In the genomic region with DNA sequence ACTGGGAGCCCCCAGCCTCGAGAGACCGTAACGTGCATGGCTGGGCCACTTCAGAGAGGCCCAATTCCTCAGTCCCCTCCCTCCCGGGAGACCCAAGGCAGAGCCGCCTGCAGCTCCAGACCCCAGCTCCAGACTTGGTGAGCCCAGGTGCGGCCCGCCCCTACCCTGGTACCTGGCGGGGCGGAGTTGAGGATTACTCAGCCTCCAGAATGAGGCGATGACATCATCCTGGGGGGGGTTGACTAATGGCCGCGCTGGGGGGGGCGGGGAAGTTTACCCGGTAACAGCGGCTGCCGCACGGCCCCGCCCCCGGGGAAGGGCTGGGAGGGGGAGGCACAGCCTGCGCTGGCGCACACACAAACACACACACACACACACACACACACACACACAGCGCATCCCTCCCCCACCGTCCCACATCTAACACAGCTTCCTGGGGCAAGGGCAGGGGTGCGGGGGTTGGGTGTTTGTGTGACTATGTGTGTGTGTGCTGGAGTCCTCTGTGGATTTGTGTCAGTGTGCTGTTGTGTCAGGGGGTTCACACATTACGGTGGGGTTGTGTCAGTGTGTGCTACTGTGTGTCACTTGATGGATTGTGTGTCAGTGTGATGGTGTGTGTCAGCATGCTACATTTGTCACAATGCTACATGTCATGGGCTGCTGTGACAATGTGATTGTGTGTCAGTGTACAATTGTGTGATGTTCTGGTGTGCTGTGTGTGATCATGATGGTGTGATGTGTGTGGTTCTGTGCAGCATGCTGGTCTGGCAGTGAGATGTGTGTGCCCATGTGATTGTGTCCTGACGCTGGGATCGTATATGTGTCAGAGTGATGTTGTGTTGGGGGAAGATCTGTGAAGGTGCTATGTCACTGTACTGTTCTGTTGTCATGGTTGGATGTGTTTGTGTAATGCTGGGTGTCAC, we compare ENCODE assay signal across 1 cellular context.
A peak's percentile ranks its signal among the peaks of the same experiment; 100 is the strongest.
TF ChIP-seq lines count a peak whose summit lies in the region.

No MANE protein-coding gene starts in this region.

TF ChIP-seq in HepG2, 621 proteins besides CTCF, POLR2A, EP300 and RAD21 (continued from another document and continues in another):
- TF ChIP-seq, protein P1, sequence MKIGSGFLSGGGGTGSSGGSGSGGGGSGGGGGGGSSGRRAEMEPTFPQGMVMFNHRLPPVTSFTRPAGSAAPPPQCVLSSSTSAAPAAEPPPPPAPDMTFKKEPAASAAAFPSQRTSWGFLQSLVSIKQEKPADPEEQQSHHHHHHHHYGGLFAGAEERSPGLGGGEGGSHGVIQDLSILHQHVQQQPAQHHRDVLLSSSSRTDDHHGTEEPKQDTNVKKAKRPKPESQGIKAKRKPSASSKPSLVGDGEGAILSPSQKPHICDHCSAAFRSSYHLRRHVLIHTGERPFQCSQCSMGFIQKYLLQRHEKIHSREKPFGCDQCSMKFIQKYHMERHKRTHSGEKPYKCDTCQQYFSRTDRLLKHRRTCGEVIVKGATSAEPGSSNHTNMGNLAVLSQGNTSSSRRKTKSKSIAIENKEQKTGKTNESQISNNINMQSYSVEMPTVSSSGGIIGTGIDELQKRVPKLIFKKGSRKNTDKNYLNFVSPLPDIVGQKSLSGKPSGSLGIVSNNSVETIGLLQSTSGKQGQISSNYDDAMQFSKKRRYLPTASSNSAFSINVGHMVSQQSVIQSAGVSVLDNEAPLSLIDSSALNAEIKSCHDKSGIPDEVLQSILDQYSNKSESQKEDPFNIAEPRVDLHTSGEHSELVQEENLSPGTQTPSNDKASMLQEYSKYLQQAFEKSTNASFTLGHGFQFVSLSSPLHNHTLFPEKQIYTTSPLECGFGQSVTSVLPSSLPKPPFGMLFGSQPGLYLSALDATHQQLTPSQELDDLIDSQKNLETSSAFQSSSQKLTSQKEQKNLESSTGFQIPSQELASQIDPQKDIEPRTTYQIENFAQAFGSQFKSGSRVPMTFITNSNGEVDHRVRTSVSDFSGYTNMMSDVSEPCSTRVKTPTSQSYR (CRISPR knock-in tag; IDR thresholded peaks at IDR 0.05; ENCODE audit: borderline replicate concordance): peak; percentile 84
- no peak for TF ChIP-seq ZNF143 (CRISPR knock-in tag; IDR thresholded peaks at IDR 0.05)
- TF ChIP-seq, protein P2, sequence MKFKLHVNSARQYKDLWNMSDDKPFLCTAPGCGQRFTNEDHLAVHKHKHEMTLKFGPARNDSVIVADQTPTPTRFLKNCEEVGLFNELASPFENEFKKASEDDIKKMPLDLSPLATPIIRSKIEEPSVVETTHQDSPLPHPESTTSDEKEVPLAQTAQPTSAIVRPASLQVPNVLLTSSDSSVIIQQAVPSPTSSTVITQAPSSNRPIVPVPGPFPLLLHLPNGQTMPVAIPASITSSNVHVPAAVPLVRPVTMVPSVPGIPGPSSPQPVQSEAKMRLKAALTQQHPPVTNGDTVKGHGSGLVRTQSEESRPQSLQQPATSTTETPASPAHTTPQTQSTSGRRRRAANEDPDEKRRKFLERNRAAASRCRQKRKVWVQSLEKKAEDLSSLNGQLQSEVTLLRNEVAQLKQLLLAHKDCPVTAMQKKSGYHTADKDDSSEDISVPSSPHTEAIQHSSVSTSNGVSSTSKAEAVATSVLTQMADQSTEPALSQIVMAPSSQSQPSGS (CRISPR knock-in tag; IDR thresholded peaks at IDR 0.05): peak; percentile 91
- peak; percentile 34; the same call in 1 of the 2 replicates for TF ChIP-seq ZFX (CRISPR knock-in tag; IDR thresholded peaks at IDR 0.05; ENCODE audit: low read depth)
- TF ChIP-seq, protein P3, sequence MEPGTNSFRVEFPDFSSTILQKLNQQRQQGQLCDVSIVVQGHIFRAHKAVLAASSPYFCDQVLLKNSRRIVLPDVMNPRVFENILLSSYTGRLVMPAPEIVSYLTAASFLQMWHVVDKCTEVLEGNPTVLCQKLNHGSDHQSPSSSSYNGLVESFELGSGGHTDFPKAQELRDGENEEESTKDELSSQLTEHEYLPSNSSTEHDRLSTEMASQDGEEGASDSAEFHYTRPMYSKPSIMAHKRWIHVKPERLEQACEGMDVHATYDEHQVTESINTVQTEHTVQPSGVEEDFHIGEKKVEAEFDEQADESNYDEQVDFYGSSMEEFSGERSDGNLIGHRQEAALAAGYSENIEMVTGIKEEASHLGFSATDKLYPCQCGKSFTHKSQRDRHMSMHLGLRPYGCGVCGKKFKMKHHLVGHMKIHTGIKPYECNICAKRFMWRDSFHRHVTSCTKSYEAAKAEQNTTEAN (CRISPR knock-in tag; conservative IDR thresholded peaks at IDR 0.05): 0 out of 2 replicates have a peak, but pooled peaks have one; percentile 24
- TF ChIP-seq HOXA7 (CRISPR knock-in tag; IDR thresholded peaks at IDR 0.05): peak; percentile 74; the same call in 1 of the 2 replicates
- 0 out of 2 replicates have a peak, but pooled peaks have one; percentile 24 for TF ChIP-seq AHR (CRISPR knock-in tag; IDR thresholded peaks at IDR 0.05)
- TF ChIP-seq MAZ (IDR thresholded peaks at IDR 0.05; ENCODE audit: borderline replicate concordance, low read depth, low read length): no peak; the same call in 1 of the 2 replicates
- peak; percentile 78; the same call in 1 of the 2 replicates for TF ChIP-seq MAZ (CRISPR knock-in tag; IDR thresholded peaks at IDR 0.05; ENCODE audit: low read depth)
- TF ChIP-seq, protein P4, sequence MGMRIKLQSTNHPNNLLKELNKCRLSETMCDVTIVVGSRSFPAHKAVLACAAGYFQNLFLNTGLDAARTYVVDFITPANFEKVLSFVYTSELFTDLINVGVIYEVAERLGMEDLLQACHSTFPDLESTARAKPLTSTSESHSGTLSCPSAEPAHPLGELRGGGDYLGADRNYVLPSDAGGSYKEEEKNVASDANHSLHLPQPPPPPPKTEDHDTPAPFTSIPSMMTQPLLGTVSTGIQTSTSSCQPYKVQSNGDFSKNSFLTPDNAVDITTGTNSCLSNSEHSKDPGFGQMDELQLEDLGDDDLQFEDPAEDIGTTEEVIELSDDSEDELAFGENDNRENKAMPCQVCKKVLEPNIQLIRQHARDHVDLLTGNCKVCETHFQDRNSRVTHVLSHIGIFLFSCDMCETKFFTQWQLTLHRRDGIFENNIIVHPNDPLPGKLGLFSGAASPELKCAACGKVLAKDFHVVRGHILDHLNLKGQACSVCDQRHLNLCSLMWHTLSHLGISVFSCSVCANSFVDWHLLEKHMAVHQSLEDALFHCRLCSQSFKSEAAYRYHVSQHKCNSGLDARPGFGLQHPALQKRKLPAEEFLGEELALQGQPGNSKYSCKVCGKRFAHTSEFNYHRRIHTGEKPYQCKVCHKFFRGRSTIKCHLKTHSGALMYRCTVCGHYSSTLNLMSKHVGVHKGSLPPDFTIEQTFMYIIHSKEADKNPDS (CRISPR knock-in tag; IDR thresholded peaks at IDR 0.05): no peak
- peak; percentile 91 for TF ChIP-seq RFXAP (CRISPR knock-in tag; IDR thresholded peaks at IDR 0.05; ENCODE audit: borderline replicate concordance)
- 0 out of 2 replicates have a peak, but pooled peaks have one; percentile 26 for TF ChIP-seq BCL6 (CRISPR knock-in tag; IDR thresholded peaks at IDR 0.05)
- TF ChIP-seq ZNF317 (CRISPR knock-in tag; IDR thresholded peaks at IDR 0.05): no peak
- no peak for TF ChIP-seq NFE2L2 (IDR thresholded peaks at IDR 0.05; ENCODE audit: low read length)
- TF ChIP-seq, protein P5, sequence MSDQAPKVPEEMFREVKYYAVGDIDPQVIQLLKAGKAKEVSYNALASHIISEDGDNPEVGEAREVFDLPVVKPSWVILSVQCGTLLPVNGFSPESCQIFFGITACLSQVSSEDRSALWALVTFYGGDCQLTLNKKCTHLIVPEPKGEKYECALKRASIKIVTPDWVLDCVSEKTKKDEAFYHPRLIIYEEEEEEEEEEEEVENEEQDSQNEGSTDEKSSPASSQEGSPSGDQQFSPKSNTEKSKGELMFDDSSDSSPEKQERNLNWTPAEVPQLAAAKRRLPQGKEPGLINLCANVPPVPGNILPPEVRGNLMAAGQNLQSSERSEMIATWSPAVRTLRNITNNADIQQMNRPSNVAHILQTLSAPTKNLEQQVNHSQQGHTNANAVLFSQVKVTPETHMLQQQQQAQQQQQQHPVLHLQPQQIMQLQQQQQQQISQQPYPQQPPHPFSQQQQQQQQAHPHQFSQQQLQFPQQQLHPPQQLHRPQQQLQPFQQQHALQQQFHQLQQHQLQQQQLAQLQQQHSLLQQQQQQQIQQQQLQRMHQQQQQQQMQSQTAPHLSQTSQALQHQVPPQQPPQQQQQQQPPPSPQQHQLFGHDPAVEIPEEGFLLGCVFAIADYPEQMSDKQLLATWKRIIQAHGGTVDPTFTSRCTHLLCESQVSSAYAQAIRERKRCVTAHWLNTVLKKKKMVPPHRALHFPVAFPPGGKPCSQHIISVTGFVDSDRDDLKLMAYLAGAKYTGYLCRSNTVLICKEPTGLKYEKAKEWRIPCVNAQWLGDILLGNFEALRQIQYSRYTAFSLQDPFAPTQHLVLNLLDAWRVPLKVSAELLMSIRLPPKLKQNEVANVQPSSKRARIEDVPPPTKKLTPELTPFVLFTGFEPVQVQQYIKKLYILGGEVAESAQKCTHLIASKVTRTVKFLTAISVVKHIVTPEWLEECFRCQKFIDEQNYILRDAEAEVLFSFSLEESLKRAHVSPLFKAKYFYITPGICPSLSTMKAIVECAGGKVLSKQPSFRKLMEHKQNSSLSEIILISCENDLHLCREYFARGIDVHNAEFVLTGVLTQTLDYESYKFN (CRISPR knock-in tag; conservative IDR thresholded peaks at IDR 0.05): no peak
- peak; percentile 34; the same call in 1 of the 2 replicates for TF ChIP-seq ETV5 (CRISPR knock-in tag; IDR thresholded peaks at IDR 0.05; ENCODE audit: borderline replicate concordance)
- peak; percentile 94 for TF ChIP-seq ATF7 (IDR thresholded peaks at IDR 0.05)
- peak; percentile 91 for TF ChIP-seq ATF7 (CRISPR knock-in tag; IDR thresholded peaks at IDR 0.05)
- TF ChIP-seq IKZF5 (CRISPR knock-in tag; IDR thresholded peaks at IDR 0.05): 0 out of 2 replicates have a peak, but pooled peaks have one; percentile 19
- TF ChIP-seq, protein P6, sequence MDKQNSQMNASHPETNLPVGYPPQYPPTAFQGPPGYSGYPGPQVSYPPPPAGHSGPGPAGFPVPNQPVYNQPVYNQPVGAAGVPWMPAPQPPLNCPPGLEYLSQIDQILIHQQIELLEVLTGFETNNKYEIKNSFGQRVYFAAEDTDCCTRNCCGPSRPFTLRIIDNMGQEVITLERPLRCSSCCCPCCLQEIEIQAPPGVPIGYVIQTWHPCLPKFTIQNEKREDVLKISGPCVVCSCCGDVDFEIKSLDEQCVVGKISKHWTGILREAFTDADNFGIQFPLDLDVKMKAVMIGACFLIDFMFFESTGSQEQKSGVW (CRISPR knock-in tag; IDR thresholded peaks at IDR 0.05; ENCODE audit: borderline replicate concordance): no peak
- TF ChIP-seq XRCC5 (optimal IDR thresholded peaks at IDR 0.05; ENCODE audit: low read length): peak; percentile 8
- TF ChIP-seq KDM2A (CRISPR knock-in tag; IDR thresholded peaks at IDR 0.05; ENCODE audit: borderline replicate concordance, low read depth): peak; percentile 64; the same call in 1 of the 2 replicates
- peak; percentile 16; the same call in 1 of the 2 replicates for TF ChIP-seq ELF3 (CRISPR knock-in tag; IDR thresholded peaks at IDR 0.05)
- no peak for TF ChIP-seq ARNT (IDR thresholded peaks at IDR 0.05)
- TF ChIP-seq, protein P7, sequence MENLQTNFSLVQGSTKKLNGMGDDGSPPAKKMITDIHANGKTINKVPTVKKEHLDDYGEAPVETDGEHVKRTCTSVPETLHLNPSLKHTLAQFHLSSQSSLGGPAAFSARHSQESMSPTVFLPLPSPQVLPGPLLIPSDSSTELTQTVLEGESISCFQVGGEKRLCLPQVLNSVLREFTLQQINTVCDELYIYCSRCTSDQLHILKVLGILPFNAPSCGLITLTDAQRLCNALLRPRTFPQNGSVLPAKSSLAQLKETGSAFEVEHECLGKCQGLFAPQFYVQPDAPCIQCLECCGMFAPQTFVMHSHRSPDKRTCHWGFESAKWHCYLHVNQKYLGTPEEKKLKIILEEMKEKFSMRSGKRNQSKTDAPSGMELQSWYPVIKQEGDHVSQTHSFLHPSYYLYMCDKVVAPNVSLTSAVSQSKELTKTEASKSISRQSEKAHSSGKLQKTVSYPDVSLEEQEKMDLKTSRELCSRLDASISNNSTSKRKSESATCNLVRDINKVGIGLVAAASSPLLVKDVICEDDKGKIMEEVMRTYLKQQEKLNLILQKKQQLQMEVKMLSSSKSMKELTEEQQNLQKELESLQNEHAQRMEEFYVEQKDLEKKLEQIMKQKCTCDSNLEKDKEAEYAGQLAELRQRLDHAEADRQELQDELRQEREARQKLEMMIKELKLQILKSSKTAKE (CRISPR knock-in tag; IDR thresholded peaks at IDR 0.05; ENCODE audit: borderline replicate concordance): peak; percentile 54; the same call in 1 of the 2 replicates
- TF ChIP-seq CENPX (CRISPR knock-in tag; IDR thresholded peaks at IDR 0.05): no peak
- peak; percentile 78 for TF ChIP-seq ZMYM3 (CRISPR knock-in tag; IDR thresholded peaks at IDR 0.05)
- 0 out of 2 replicates have a peak, but pooled peaks have one; percentile 29 for TF ChIP-seq ZNF609 (CRISPR knock-in tag; IDR thresholded peaks at IDR 0.05; ENCODE audit: borderline replicate concordance)
- TF ChIP-seq NR2C2 (CRISPR knock-in tag; IDR thresholded peaks at IDR 0.05; ENCODE audit: borderline replicate concordance): 0 out of 2 replicates have a peak, but pooled peaks have one; percentile 17
